Comparison of ENCODE assay signal across 9 cellular contexts in genomic region chr16:8936421-8936820, GRCh38. TPM values are rescaled to one million over a fixed set of nuclear protein-coding genes. Genes with fewer than 3 reads are reported as not detected.
DNase-seq lines count a peak whose midpoint lies in the region; ATAC-seq and TF ChIP-seq lines count a peak whose summit lies in the region.
"Had no signal": no experiment of that assay in that cellular context is flagged by ENCODE, and none has a peak within 500 bp of the region (broad histone marks: within the 10 kb centered on the region; RNA-seq: fewer than 3 reads in every experiment).

No MANE protein-coding gene starts in this region.

- peak; percentile 60 for TF ChIP-seq CTCF in Calu3 (IDR thresholded peaks at IDR 0.05; ENCODE audit: unreplicated experiment)
- peak in 2 of 3 experiments; percentile 26 to 27 for TF ChIP-seq CTCF in ascending aorta (IDR thresholded peaks at IDR 0.05)

- peaks cover 0 to 16% of the 10 kb centered on the region in 2 donors for H3K4me1 ChIP-seq in ascending aorta

- no peak overlapping the region for H3K27ac ChIP-seq in ascending aorta

- H3K27me3 Mint-ChIP-seq in Calu3 (ENCODE audit: unreplicated experiment) = no peaks in the 10 kb centered on the region
- no peaks in the 10 kb centered on the region for H3K27me3 Mint-ChIP-seq in T-helper 17 cell

- no peak overlapping the region for H3K4me3 ChIP-seq in ascending aorta

- intact Hi-C loops in Calu3 (cut with micrococcal nuclease; ENCODE audit: unreplicated experiment) (no loop called here), ascending aorta (cut with DNase I) (no loop called here)

- H3K27me3 ChIP-seq in ascending aorta = no peaks in the 10 kb centered on the region

- H3K27ac Mint-ChIP-seq in Calu3 (ENCODE audit: unreplicated experiment) (no peak overlapping the region), T-helper 17 cell (peak overlapping the region; percentile 83)

- no peaks in the 10 kb centered on the region for H3K9me3 ChIP-seq in T-helper 17 cell (ENCODE audit: control insufficient read depth, low read length, poor library complexity, severe bottlenecking)
- H3K9me3 ChIP-seq in ascending aorta = no peaks in the 10 kb centered on the region

- no peak overlapping the region for H3K4me3 Mint-ChIP-seq in Calu3 (ENCODE audit: low read depth, unreplicated experiment)
- H3K4me3 Mint-ChIP-seq in T-helper 17 cell = peak overlapping the region; percentile 41

- peak; percentile 67 for ATAC-seq in GM19438 (IDR thresholded peaks at IDR 0.05; ENCODE audit: low read depth, unreplicated experiment)
- ATAC-seq in HG03469 (IDR thresholded peaks at IDR 0.05; ENCODE audit: unreplicated experiment) = peak; percentile 60
- ATAC-seq in T-helper 17 cell = peak; percentile 98
- peak; percentile 78 for ATAC-seq in left lobe of liver

- H3K4me1 Mint-ChIP-seq in Calu3 (ENCODE audit: low read depth, unreplicated experiment) (peaks cover 50% of the 10 kb centered on the region), T-helper 17 cell (peaks cover 68% of the 10 kb centered on the region)

- H3K9me3 Mint-ChIP-seq in Calu3 (ENCODE audit: low read depth, unreplicated experiment) = no peaks in the 10 kb centered on the region

- H3K36me3 Mint-ChIP-seq in Calu3 (ENCODE audit: insufficient read depth, unreplicated experiment) (peaks cover 8% of the 10 kb centered on the region), T-helper 17 cell (ENCODE audit: low read depth) (no peaks in the 10 kb centered on the region)

- CTCF ChIA-PET in Calu3 (lab: Charles Lee) = interaction anchor here (0.5 to 1.6 kb wide), 23 partner anchors 15 to 1658 kb away, joined by 3 to 42 read pairs (median 4); partner anchors contain the start of gene CARHSP1

- no peaks in the 10 kb centered on the region for H3K36me3 ChIP-seq in ascending aorta

- BruUV-seq in Calu3 (replicated peaks; lab: Mats Ljungman, UMichigan) = no TSS peak

- DNase-seq in Calu3 (peak; percentile 86), T-helper 17 cell (peak; percentile 37 to 61 (median 50)), ascending aorta (ENCODE audit: low spot score in 2 of 2) (no peak), left lobe of liver (ENCODE audit: low spot score) (no peak), NCI-H1105 treated with DMSO at 0.1 percent for 48 hours (lab: John Stamatoyannopoulos, UW) (no peak)
- peak; percentile 84 for DNase-seq in stimulated activated CD8-positive, alpha-beta memory T cell treated with anti-CD3 and anti-CD28 coated beads, Interleukin-4, amount 100 ng/mL, for 48 hours

RNA-seq across cellular contexts. Expression of gene USP7, which starts 27.3 kb away (rescaled TPM):
- total RNA-seq in Calu3 (2022) (126 and 165 TPM in 2 replicates), T-helper 17 cell (100 to 1,000 TPM; 259 to 282 TPM), ascending aorta (55.3 TPM), left lobe of liver (44.3 TPM)

RNA-seq across cellular contexts. Expression of gene LITAFD, which starts 54.3 kb away (rescaled TPM):
- total RNA-seq in Calu3 (2022) (not detected in 2 replicates), T-helper 17 cell (under 1 TPM in 1 of 2 donors, not detected in 1; 0.75 TPM), ascending aorta (not detected), left lobe of liver (not detected)
- total RNA-seq: activated CD8-positive, alpha-beta memory T cell treated with anti-CD3 and anti-CD28 coated beads for 36 hours had no signal

Comparison
In these comparisons a context has a peak if more than half of its experiments do, and no peak if none do; other contexts are left out.
1. DNase-seq: peak in Calu3 (single experiment), T-helper 17 cell (3 of 3) and stimulated activated CD8-positive, alpha-beta memory T cell treated with anti-CD3 and anti-CD28 coated beads, Interleukin-4, amount 100 ng/mL, for 48 hours (single experiment); none in ascending aorta (0 of 2), left lobe of liver (single experiment) and NCI-H1105 treated with DMSO at 0.1 percent for 48 hours (single experiment).
2. Peak in every context shown above with its lines, with median percentiles within 50 percentile points of each other: ATAC-seq.